12 cellular contexts compared by ENCODE assay signal in genomic region chr18:61731693-61732376, GRCh38.
DNase-seq lines count a peak whose midpoint lies in the region; FAIRE-seq and TF ChIP-seq lines count a peak whose summit lies in the region.
"Had no signal": no experiment of that assay in that cellular context is flagged by ENCODE, and none has a peak within 500 bp of the region (broad histone marks: within the 10 kb centered on the region; RNA-seq: fewer than 3 reads in every experiment).

No MANE protein-coding gene starts in this region.

- H3K4me1 ChIP-seq in kidney (ENCODE audit: control insufficient read depth in 1 of 2, insufficient read depth in 1 of 2, low read depth in 1 of 2, low read length in 2 of 2) (peaks cover 15 to 37% of the 10 kb centered on the region in 2 donors), stomach smooth muscle (ENCODE audit: control insufficient read depth, insufficient read depth, low read length) (peaks cover 8% of the 10 kb centered on the region)
- H3K4me1 ChIP-seq in effector memory CD4-positive, alpha-beta T cell (ENCODE audit: control insufficient read depth, insufficient read depth, low read length, poor library complexity, severe bottlenecking) = no peaks in the 10 kb centered on the region
- H3K4me1 ChIP-seq: SJCRH30 had no signal

- no peaks in the 10 kb centered on the region for H3K36me3 ChIP-seq in kidney (ENCODE audit: control insufficient read depth in 1 of 2, insufficient read depth in 2 of 2, low read length in 2 of 2)
- H3K36me3 ChIP-seq in stomach smooth muscle (ENCODE audit: control insufficient read depth in 2 of 2, insufficient read depth in 2 of 2, low read length in 2 of 2) = no peaks in the 10 kb centered on the region
- no peaks in the 10 kb centered on the region for H3K36me3 ChIP-seq in effector memory CD4-positive, alpha-beta T cell (ENCODE audit: control insufficient read depth, insufficient read depth, low read length)
- H3K36me3 ChIP-seq: SJCRH30 had no signal

- H3K27ac ChIP-seq in cingulate gyrus (ENCODE audit: low read depth, low read length) (peak overlapping the region; percentile 83), kidney (ENCODE audit: low read depth in 2 of 2, low read length in 2 of 2) (peak overlapping the region; percentile 5 to 45), stomach smooth muscle (ENCODE audit: low read length) (peak overlapping the region; percentile 19)
- H3K27ac ChIP-seq in effector memory CD4-positive, alpha-beta T cell (ENCODE audit: insufficient read depth, low read length, poor library complexity, severe bottlenecking) = no peak overlapping the region
- H3K27ac ChIP-seq: SJCRH30 had no signal

- TF ChIP-seq CTCF in kidney (IDR thresholded peaks at IDR 0.05; ENCODE audit: borderline replicate concordance, extremely low read depth, insufficient read depth) = no peak

- FAIRE-seq in kidney (lab: Jason Lieb, UNC) = no peak

- H3K9me3 ChIP-seq in kidney (ENCODE audit: control insufficient read depth in 1 of 2, low read length in 2 of 2) (no peaks in the 10 kb centered on the region), stomach smooth muscle (ENCODE audit: control insufficient read depth in 2 of 2, low read length in 2 of 2) (no peaks in the 10 kb centered on the region)
- no peaks in the 10 kb centered on the region for H3K9me3 ChIP-seq in effector memory CD4-positive, alpha-beta T cell (ENCODE audit: control insufficient read depth, low read length)
- H3K9me3 ChIP-seq: SJCRH30 had no signal

- DNase-seq in GM03348 (ENCODE audit: low spot score) (peak; percentile 37), kidney (no peak), DMS114 treated with DMSO at 0.1 percent for 48 hours (lab: John Stamatoyannopoulos, UW; ENCODE audit: unreplicated experiment) (no peak), NCI-H345 treated with DMSO at 0.1 percent for 48 hours (lab: John Stamatoyannopoulos, UW; ENCODE audit: unreplicated experiment) (no peak)
- DNase-seq in effector memory CD4-positive, alpha-beta T cell = no peak
- DNase-seq in activated CD4-positive, CD25-positive, alpha-beta regulatory T cell treated with anti-CD3 and anti-CD28 coated beads, Interleukin-2, amount 50 U/mL, for 72 hours = no peak
- DNase-seq: activated CD4-positive, alpha-beta T cell treated with anti-CD3 and anti-CD28 coated beads, Interleukin-2, amount 50 U/mL, for 48 hours; amygdala; NCI-H2107; SJCRH30 had no signal

- H3K27me3 ChIP-seq in stomach smooth muscle (ENCODE audit: control insufficient read depth in 1 of 2, insufficient read depth in 2 of 2, low read length in 2 of 2) = no peaks in the 10 kb centered on the region
- no peaks in the 10 kb centered on the region for H3K27me3 ChIP-seq in effector memory CD4-positive, alpha-beta T cell (replicated peaks; ENCODE audit: control insufficient read depth, insufficient read depth, low read length, poor library complexity, severe bottlenecking)
- H3K27me3 ChIP-seq: SJCRH30 had no signal

- H3K9ac ChIP-seq in kidney (ENCODE audit: low read length in 2 of 2) (no peak overlapping the region), stomach smooth muscle (ENCODE audit: low read length in 2 of 2) (no peak overlapping the region)

- H3K4me3 ChIP-seq in kidney (ENCODE audit: low read length in 2 of 2) (no peak overlapping the region), stomach smooth muscle (ENCODE audit: low read length in 2 of 2) (no peak overlapping the region)
- H3K4me3 ChIP-seq in effector memory CD4-positive, alpha-beta T cell (ENCODE audit: insufficient read depth, low read depth, low read length, poor library complexity, severe bottlenecking) = no peak overlapping the region
- H3K4me3 ChIP-seq: SJCRH30 had no signal

- intact Hi-C loops in kidney (cut with DNase I) = no loop called here
